19 cellular contexts compared by ENCODE assay signal in genomic region chr18:13462686-13463085, GRCh38.
"Had no signal": no experiment of that assay in that cellular context is flagged by ENCODE, and none has a peak within 500 bp of the region (broad histone marks: within the 10 kb centered on the region; RNA-seq: fewer than 3 reads in every experiment).

No MANE protein-coding gene starts in this region.

- H3K27me3 ChIP-seq: right atrium auricular region had no signal

- H3K27ac Mint-ChIP-seq: activated naive CD4-positive, alpha-beta T cell treated with anti-CD3 and anti-CD28 coated beads for 36 hours; dendritic cell treated with granulocyte-macrophage colony-stimulating factor and Interleukin-4, amounts not matched to agents 40 ng/mL and 50 ng/mL, for 4 days had no signal

- FAIRE-seq: small intestine had no signal

- H3K36me3 ChIP-seq: right atrium auricular region had no signal

- H3K4me3 ChIP-seq: right atrium auricular region had no signal

- H3K27me3 Mint-ChIP-seq: dendritic cell treated with granulocyte-macrophage colony-stimulating factor and Interleukin-4, amounts not matched to agents 40 ng/mL and 50 ng/mL, for 4 days had no signal

- H3K4me3 Mint-ChIP-seq: activated naive CD4-positive, alpha-beta T cell treated with anti-CD3 and anti-CD28 coated beads for 36 hours; dendritic cell treated with granulocyte-macrophage colony-stimulating factor and Interleukin-4, amounts not matched to agents 40 ng/mL and 50 ng/mL, for 4 days; nephron had no signal

- DNase-seq: activated CD4-positive, alpha-beta T cell treated with anti-CD3 and anti-CD28 coated beads for 1 hour; activated CD4-positive, alpha-beta T cell treated with anti-CD3 and anti-CD28 coated beads, Interleukin-2, amount 50 U/mL, for 48 hours; activated naive CD4-positive, alpha-beta T cell treated with anti-CD3 and anti-CD28 coated beads for 36 hours; amniotic stem cell; cerebellar nuclear complex; effector memory CD4-positive, alpha-beta T cell; foreskin melanocyte; immature natural killer cell; mesenchymal stem cell; nucleus accumbens; small intestine; stimulated activated CD4-positive, alpha-beta T cell treated with anti-CD3 and anti-CD28 coated beads, Interleukin-4, amount 100 ng/mL, for 24 hours; stimulated activated naive CD4-positive, alpha-beta T cell treated with Interleukin-2 at 50 U/mL for 16 hours; trophoblast cell had no signal

- H3K27ac ChIP-seq: epithelial cell of prostate, right atrium auricular region, VCaP had no signal

- H3K9me3 ChIP-seq: right atrium auricular region had no signal
